Comparison of ENCODE assay signal across 13 cellular contexts in genomic region chr14:61331992-61332657, GRCh38. TPM values are rescaled to one million over a fixed set of nuclear protein-coding genes. Genes with fewer than 3 reads are reported as not detected.
DNase-seq lines count a peak whose midpoint lies in the region; ATAC-seq and TF ChIP-seq lines count a peak whose summit lies in the region.
"Had no signal": no experiment of that assay in that cellular context is flagged by ENCODE, and none has a peak within 500 bp of the region (broad histone marks: within the 10 kb centered on the region; RNA-seq: fewer than 3 reads in every experiment).

No MANE protein-coding gene starts in this region.

- peak overlapping the region; percentile 71 for H3K4me3 Mint-ChIP-seq in activated CD4-positive, alpha-beta T cell treated with anti-CD3 and anti-CD28 coated beads, Interleukin-2, amount 10 ng/mL, durations not matched to agents 7 days and 5 days
- H3K4me3 Mint-ChIP-seq in activated naive CD8-positive, alpha-beta T cell treated with anti-CD3 and anti-CD28 coated beads, Interleukin-2, amount 10 ng/mL, durations not matched to agents 7 days and 5 days, result peak overlapping the region; percentile 78

- no peaks in the 10 kb centered on the region for H3K9me3 ChIP-seq in Loucy (ENCODE audit: insufficient read depth, low read depth, low read length)
- H3K9me3 ChIP-seq in trophoblast cell (ENCODE audit: insufficient read depth, low read depth, low read length), result no peaks in the 10 kb centered on the region
- H3K9me3 ChIP-seq: SK-N-SH had no signal

- H3K36me3 ChIP-seq in Loucy (ENCODE audit: insufficient read depth, low read length) (no peaks in the 10 kb centered on the region; the same call in 1 of the 2 replicates), trophoblast cell (ENCODE audit: control insufficient read depth in 1 of 2, insufficient read depth in 2 of 2, low read length in 2 of 2) (peaks cover 0 to 3% of the 10 kb centered on the region in 2 experiments)
- H3K36me3 ChIP-seq: WERI-Rb-1 had no signal

- H3K79me1 ChIP-seq in trophoblast cell (ENCODE audit: low read length), result peaks cover 7% of the 10 kb centered on the region

- no peak overlapping the region for H3K18ac ChIP-seq in trophoblast cell (ENCODE audit: low read length)

- peaks cover 64% of the 10 kb centered on the region for H3K36me3 Mint-ChIP-seq in activated CD4-positive, alpha-beta T cell treated with anti-CD3 and anti-CD28 coated beads, Interleukin-2, amount 10 ng/mL, durations not matched to agents 7 days and 5 days (ENCODE audit: low read depth)
- H3K36me3 Mint-ChIP-seq in activated naive CD8-positive, alpha-beta T cell treated with anti-CD3 and anti-CD28 coated beads, Interleukin-2, amount 10 ng/mL, durations not matched to agents 7 days and 5 days, result peaks cover 44% of the 10 kb centered on the region

- WGBS in trophoblast cell (ENCODE audit: extremely low coverage, insufficient coverage, insufficient read length), result no CpG with 5 or more reads among the region's 4 CpGs

- no peaks in the 10 kb centered on the region for H3F3A ChIP-seq in Loucy (ENCODE audit: low read depth)

- H3K27me3 ChIP-seq in Loucy (ENCODE audit: insufficient read depth, low read length, poor library complexity, severe bottlenecking) (no peaks in the 10 kb centered on the region), trophoblast cell (ENCODE audit: insufficient read depth, low read length) (no peaks in the 10 kb centered on the region)

- peaks cover 81% of the 10 kb centered on the region for H4K20me1 ChIP-seq in Loucy (ENCODE audit: insufficient read depth, low read length, poor library complexity, severe bottlenecking)

- no peak for ATAC-seq in activated naive CD8-positive, alpha-beta T cell treated with anti-CD3 and anti-CD28 coated beads, Interleukin-2, amount 10 ng/mL, durations not matched to agents 7 days and 5 days (ENCODE audit: low read depth)
- ATAC-seq in HG03520 (IDR thresholded peaks at IDR 0.05; ENCODE audit: unreplicated experiment) (no peak), GM21423 (IDR thresholded peaks at IDR 0.05; ENCODE audit: unreplicated experiment) (no peak)
- ATAC-seq: left lobe of liver had no signal

- TF ChIP-seq CTCF in Loucy (conservative IDR thresholded peaks at IDR 0.05; ENCODE audit: low read length), result no peak

- H2BK5ac ChIP-seq in trophoblast cell (ENCODE audit: low read depth, low read length, poor library complexity), result no peak overlapping the region

- no peak overlapping the region for H4K8ac ChIP-seq in trophoblast cell (ENCODE audit: low read depth, low read length)

- no peak overlapping the region for H3K27ac ChIP-seq in trophoblast cell (ENCODE audit: low read depth, low read length)
- H3K27ac ChIP-seq: dorsolateral prefrontal cortex, WERI-Rb-1 had no signal

- H4K91ac ChIP-seq in trophoblast cell (ENCODE audit: low read depth, low read length), result no peak overlapping the region

- H3K4me3 ChIP-seq in Loucy (ENCODE audit: low read length, poor library complexity, severe bottlenecking), result peak overlapping the region; percentile 61
- H3K4me3 ChIP-seq in trophoblast cell (ENCODE audit: low read depth, low read length), result no peak overlapping the region
- H3K4me3 ChIP-seq: dorsolateral prefrontal cortex had no signal

- no peak overlapping the region for H2AFZ ChIP-seq in Loucy (ENCODE audit: low read length)
- H2AFZ ChIP-seq in trophoblast cell (ENCODE audit: insufficient read depth, low read length, poor library complexity), result no peak overlapping the region

- H3K4me1 ChIP-seq in Loucy (ENCODE audit: insufficient read depth, low read length, poor library complexity, severe bottlenecking) (peaks cover 84% of the 10 kb centered on the region), trophoblast cell (ENCODE audit: control insufficient read depth in 1 of 2, insufficient read depth in 2 of 2, low read length in 2 of 2) (peaks cover 11% of the 10 kb centered on the region in 2 experiments)

- H2BK12ac ChIP-seq in trophoblast cell (ENCODE audit: low read length), result no peak overlapping the region

- no peak overlapping the region for H2BK120ac ChIP-seq in trophoblast cell (ENCODE audit: insufficient read depth, low read length, poor library complexity)

- H3K4ac ChIP-seq in trophoblast cell (ENCODE audit: low read depth, low read length), result peak overlapping the region; percentile 71

- H3K14ac ChIP-seq in trophoblast cell (ENCODE audit: low read length), result no peak overlapping the region

- no peak overlapping the region for H2AK5ac ChIP-seq in trophoblast cell (ENCODE audit: low read length)

- H3K4me2 ChIP-seq in Loucy (ENCODE audit: low read depth, low read length, poor library complexity, severe bottlenecking), result peak overlapping the region; percentile 71
- no peak overlapping the region for H3K4me2 ChIP-seq in trophoblast cell (ENCODE audit: low read length)
- H3K4me2 ChIP-seq: SK-N-SH had no signal

- H3K9me3 Mint-ChIP-seq in activated CD4-positive, alpha-beta T cell treated with anti-CD3 and anti-CD28 coated beads, Interleukin-2, amount 10 ng/mL, durations not matched to agents 7 days and 5 days, result no peaks in the 10 kb centered on the region
- no peaks in the 10 kb centered on the region for H3K9me3 Mint-ChIP-seq in activated naive CD8-positive, alpha-beta T cell treated with anti-CD3 and anti-CD28 coated beads, Interleukin-2, amount 10 ng/mL, durations not matched to agents 7 days and 5 days

- no peaks in the 10 kb centered on the region for H3K9me2 ChIP-seq in Loucy (replicated peaks; ENCODE audit: low read depth, low read length)
- H3K9me2 ChIP-seq: SK-N-SH had no signal

- CTCF ChIA-PET in activated CD4-positive, alpha-beta T cell treated with anti-CD3 and anti-CD28 coated beads, Interleukin-2, amount 10 ng/mL, durations not matched to agents 7 days and 5 days (lab: Charles Lee), result interaction anchor here (0.6 to 2.1 kb wide), 7 partner anchors 12 to 506 kb away, joined by 3 to 6 read pairs (median 3); no protein-coding TSS in a partner anchor

- H3K79me2 ChIP-seq in Loucy (ENCODE audit: insufficient read depth, low read length) (peaks cover 98% of the 10 kb centered on the region), trophoblast cell (ENCODE audit: control insufficient read depth, insufficient read depth, low read length, poor library complexity) (peaks cover 11% of the 10 kb centered on the region)

- H3K27ac Mint-ChIP-seq in activated CD4-positive, alpha-beta T cell treated with anti-CD3 and anti-CD28 coated beads, Interleukin-2, amount 10 ng/mL, durations not matched to agents 7 days and 5 days, result peak overlapping the region; percentile 97
- H3K27ac Mint-ChIP-seq in activated naive CD8-positive, alpha-beta T cell treated with anti-CD3 and anti-CD28 coated beads, Interleukin-2, amount 10 ng/mL, durations not matched to agents 7 days and 5 days, result peak overlapping the region; percentile 93

- H3K23ac ChIP-seq in trophoblast cell (ENCODE audit: low read length), result no peak overlapping the region

- DNase-seq in activated CD4-positive, alpha-beta T cell treated with anti-CD3 and anti-CD28 coated beads, Interleukin-2, amount 10 ng/mL, durations not matched to agents 7 days and 5 days, result no peak
- no peak for DNase-seq in activated CD4-positive, alpha-beta T cell treated with anti-CD3 and anti-CD28 coated beads for 1 hour
- DNase-seq in activated naive CD8-positive, alpha-beta T cell treated with anti-CD3 and anti-CD28 coated beads, Interleukin-2, amount 10 ng/mL, durations not matched to agents 7 days and 5 days, result no peak
- DNase-seq in trophoblast cell, result peak; percentile 27 to 81
- no peak for DNase-seq in DMS53 (lab: John Stamatoyannopoulos, UW)
- DNase-seq: dorsolateral prefrontal cortex, NCI-H1105, SK-N-SH, WERI-Rb-1 had no signal

- H3K9ac ChIP-seq in Loucy (ENCODE audit: low read depth, low read length, poor library complexity, severe bottlenecking) (peak overlapping the region; percentile 22), trophoblast cell (ENCODE audit: low read length) (no peak overlapping the region)
- H3K9ac ChIP-seq: SK-N-SH had no signal

- no peak overlapping the region for H4K12ac ChIP-seq in trophoblast cell (ENCODE audit: low read depth, low read length)

- POLR2A ChIA-PET in activated CD4-positive, alpha-beta T cell treated with anti-CD3 and anti-CD28 coated beads, Interleukin-2, amount 10 ng/mL, durations not matched to agents 7 days and 5 days (lab: Charles Lee), result interaction anchor here (0.5 to 1.0 kb wide), 3 partner anchors 9 to 374 kb away, joined by 3 to 7 read pairs (median 3); no protein-coding TSS in a partner anchor
- POLR2A ChIA-PET in activated naive CD8-positive, alpha-beta T cell treated with anti-CD3 and anti-CD28 coated beads, Interleukin-2, amount 10 ng/mL, durations not matched to agents 7 days and 5 days (lab: Charles Lee), result interaction anchor here (0.8 to 10.4 kb wide), 11 partner anchors 8 to 363 kb away, joined by 3 to 188 read pairs (median 6); partner anchors contain the start of genes HIF1A and PRKCH

- H3K27me3 Mint-ChIP-seq in activated CD4-positive, alpha-beta T cell treated with anti-CD3 and anti-CD28 coated beads, Interleukin-2, amount 10 ng/mL, durations not matched to agents 7 days and 5 days, result no peaks in the 10 kb centered on the region
- no peaks in the 10 kb centered on the region for H3K27me3 Mint-ChIP-seq in activated naive CD8-positive, alpha-beta T cell treated with anti-CD3 and anti-CD28 coated beads, Interleukin-2, amount 10 ng/mL, durations not matched to agents 7 days and 5 days

- peaks cover 83% of the 10 kb centered on the region for H3K4me1 Mint-ChIP-seq in activated CD4-positive, alpha-beta T cell treated with anti-CD3 and anti-CD28 coated beads, Interleukin-2, amount 10 ng/mL, durations not matched to agents 7 days and 5 days
- H3K4me1 Mint-ChIP-seq in activated naive CD8-positive, alpha-beta T cell treated with anti-CD3 and anti-CD28 coated beads, Interleukin-2, amount 10 ng/mL, durations not matched to agents 7 days and 5 days, result peaks cover 70% of the 10 kb centered on the region

RNA-seq across cellular contexts. Expression of gene PRKCH, which starts 10.7 kb away (rescaled TPM):
- 100 to 1,000 TPM; 244 to 293 TPM for total RNA-seq in activated CD4-positive, alpha-beta T cell treated with anti-CD3 and anti-CD28 coated beads, Interleukin-2, amount 10 ng/mL, durations not matched to agents 7 days and 5 days
- 100 to 1,000 TPM; 318 TPM for total RNA-seq in activated naive CD8-positive, alpha-beta T cell treated with anti-CD3 and anti-CD28 coated beads, Interleukin-2, amount 10 ng/mL, durations not matched to agents 7 days and 5 days
- polyA plus RNA-seq in trophoblast cell (2013), result 145 and 158 TPM in 2 replicates

RNA-seq across cellular contexts. Expression of gene TMEM30B, which starts 51.0 kb away (rescaled TPM):
- total RNA-seq in activated CD4-positive, alpha-beta T cell treated with anti-CD3 and anti-CD28 coated beads, Interleukin-2, amount 10 ng/mL, durations not matched to agents 7 days and 5 days, result under 1 TPM; 0.30 to 0.42 TPM
- 1 to 10 TPM; 1.4 to 1.6 TPM for total RNA-seq in activated naive CD8-positive, alpha-beta T cell treated with anti-CD3 and anti-CD28 coated beads, Interleukin-2, amount 10 ng/mL, durations not matched to agents 7 days and 5 days
- polyA plus RNA-seq in trophoblast cell (2013), result 13.0 and 14.0 TPM in 2 replicates

Comparison
In these comparisons a context has a peak if more than half of its experiments do, and no peak if none do; other contexts are left out.
1. DNase-seq: peak in trophoblast cell (2 of 2); none in activated CD4-positive, alpha-beta T cell treated with anti-CD3 and anti-CD28 coated beads, Interleukin-2, amount 10 ng/mL, durations not matched to agents 7 days and 5 days (single experiment), activated CD4-positive, alpha-beta T cell treated with anti-CD3 and anti-CD28 coated beads for 1 hour (single experiment), activated naive CD8-positive, alpha-beta T cell treated with anti-CD3 and anti-CD28 coated beads, Interleukin-2, amount 10 ng/mL, durations not matched to agents 7 days and 5 days (single experiment) and DMS53 (single experiment).